In the genomic region with DNA sequence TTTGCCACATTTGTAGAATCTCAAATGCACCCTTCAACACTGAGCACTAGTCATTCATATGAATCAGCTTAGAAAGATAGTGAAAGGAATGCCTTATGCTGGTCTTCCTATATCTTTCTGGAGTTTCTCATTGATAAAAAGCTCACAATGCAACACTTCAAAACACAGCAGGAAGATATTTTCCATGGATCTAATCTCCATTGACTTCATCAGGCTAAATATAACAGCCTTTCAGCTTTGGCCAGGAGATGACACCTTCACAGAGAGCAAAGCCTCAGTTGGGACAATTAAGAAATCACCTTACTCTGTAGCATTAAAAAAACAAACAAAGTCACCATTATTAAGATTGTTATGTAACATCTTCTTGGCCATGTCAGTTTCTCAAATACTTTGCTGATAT, we compare ENCODE assay signal across 13 cellular contexts. TPM values are rescaled to one million over a fixed set of nuclear protein-coding genes. Genes with fewer than 3 reads are reported as not detected.
DNase-seq lines count a peak whose midpoint lies in the region; ATAC-seq, FAIRE-seq and TF ChIP-seq lines count a peak whose summit lies in the region.
"Had no signal": no experiment of that assay in that cellular context is flagged by ENCODE, and none has a peak within 500 bp of the region (broad histone marks: within the 10 kb centered on the region; RNA-seq: fewer than 3 reads in every experiment).

No MANE protein-coding gene starts in this region.

- no peaks in the 10 kb centered on the region for H3K9me1 ChIP-seq in endothelial cell of umbilical vein (replicated peaks; ENCODE audit: control insufficient read depth, extremely low read depth, insufficient read depth, low read length)

- H3K36me3 ChIP-seq in endothelial cell of umbilical vein (ENCODE audit: control insufficient read depth in 2 of 2, extremely low read depth in 1 of 2, insufficient read depth in 2 of 2, low read length in 2 of 2), result peaks cover 2 to 32% of the 10 kb centered on the region in 2 experiments
- no peaks in the 10 kb centered on the region for H3K36me3 ChIP-seq in effector memory CD4-positive, alpha-beta T cell (ENCODE audit: control insufficient read depth, insufficient read depth, low read length)

- H3K27me3 ChIP-seq in endothelial cell of umbilical vein (ENCODE audit: control insufficient read depth in 2 of 2, insufficient read depth in 2 of 2, low read length in 2 of 2), result no peaks in the 10 kb centered on the region
- peaks cover 8% of the 10 kb centered on the region for H3K27me3 ChIP-seq in effector memory CD4-positive, alpha-beta T cell (replicated peaks; ENCODE audit: control insufficient read depth, insufficient read depth, low read length, poor library complexity, severe bottlenecking)
- H3K27me3 ChIP-seq: esophagus squamous epithelium, tibial nerve had no signal

- peak overlapping the region in 1 of 3 experiments; percentile 21 for H3K4me3 ChIP-seq in endothelial cell of umbilical vein (replicated peaks in 1 of 3; ENCODE audit: insufficient read depth in 1 of 3, low read depth in 1 of 3, low read length in 3 of 3)
- no peak overlapping the region for H3K4me3 ChIP-seq in effector memory CD4-positive, alpha-beta T cell (ENCODE audit: insufficient read depth, low read depth, low read length, poor library complexity, severe bottlenecking)
- H3K4me3 ChIP-seq: esophagus squamous epithelium, tibial nerve had no signal

- peak in 1 of 2 donors; percentile 18 for TF ChIP-seq CTCF in endothelial cell of umbilical vein (IDR thresholded peaks at IDR 0.05; ENCODE audit: extremely low read depth in 1 of 2, insufficient read depth in 1 of 2, low read depth in 1 of 2, low read length in 2 of 2)
- peak; percentile 14 to 37 (median 36) for TF ChIP-seq CTCF in nephron (IDR thresholded peaks at IDR 0.05; ENCODE audit: unreplicated experiment in 3 of 3)

- no peaks in the 10 kb centered on the region for H3K9me3 ChIP-seq in endothelial cell of umbilical vein (replicated peaks; ENCODE audit: control insufficient read depth, insufficient read depth, low read length)
- no peaks in the 10 kb centered on the region for H3K9me3 ChIP-seq in effector memory CD4-positive, alpha-beta T cell (ENCODE audit: control insufficient read depth, low read length)
- H3K9me3 ChIP-seq: esophagus squamous epithelium, tibial nerve had no signal

- BruUV-seq in endothelial cell of umbilical vein (replicated peaks; lab: Mats Ljungman, UMichigan), result no TSS peak

- dilution Hi-C loops in endothelial cell of umbilical vein (cut with MboI; ENCODE audit: extremely low pct_ligation_motif_present, low sequenced_read_pairs), result no loop called here

- H3K9ac ChIP-seq in endothelial cell of umbilical vein (replicated peaks; ENCODE audit: extremely low read depth, insufficient read depth, low read length), result no peak overlapping the region

- peaks cover 47% of the 10 kb centered on the region for H3K4me1 Mint-ChIP-seq in nephron
- peaks cover 9% of the 10 kb centered on the region for H3K4me1 Mint-ChIP-seq in activated CD4-positive, alpha-beta T cell treated with anti-CD3 and anti-CD28 coated beads, Interleukin-2, amount 10 ng/mL, durations not matched to agents 24 days and 14 days

- peak; percentile 28 for FAIRE-seq in endothelial cell of umbilical vein (lab: Jason Lieb, UNC)

- ATAC-seq in HG02884 (IDR thresholded peaks at IDR 0.05; ENCODE audit: unreplicated experiment), result no peak

- peak overlapping the region; percentile 100 for H3K4me2 ChIP-seq in endothelial cell of umbilical vein (ENCODE audit: insufficient read depth, low read length)

- H3K36me3 Mint-ChIP-seq in nephron (ENCODE audit: low read depth), result peaks cover 77% of the 10 kb centered on the region
- H3K36me3 Mint-ChIP-seq in activated CD4-positive, alpha-beta T cell treated with anti-CD3 and anti-CD28 coated beads, Interleukin-2, amount 10 ng/mL, durations not matched to agents 24 days and 14 days (ENCODE audit: low read depth), result no peaks in the 10 kb centered on the region
- H3K36me3 Mint-ChIP-seq: activated naive CD4-positive, alpha-beta T cell treated with anti-CD3 and anti-CD28 coated beads, Interleukin-2, amount 10 ng/mL, durations not matched to agents 7 days and 5 days had no signal

- CTCF ChIA-PET in endothelial cell of umbilical vein (lab: Charles Lee), result interaction anchor here (0.6 to 2.9 kb wide), 12 partner anchors 13 to 1311 kb away, joined by 3 to 19 read pairs (median 4); no protein-coding TSS in a partner anchor

- peak overlapping the region; percentile 27 to 49 (median 44) for H3K4me3 Mint-ChIP-seq in nephron
- no peak overlapping the region for H3K4me3 Mint-ChIP-seq in activated CD4-positive, alpha-beta T cell treated with anti-CD3 and anti-CD28 coated beads, Interleukin-2, amount 10 ng/mL, durations not matched to agents 24 days and 14 days
- H3K4me3 Mint-ChIP-seq: activated naive CD4-positive, alpha-beta T cell treated with anti-CD3 and anti-CD28 coated beads, Interleukin-2, amount 10 ng/mL, durations not matched to agents 7 days and 5 days had no signal

- peaks cover 100% of the 10 kb centered on the region for H3K79me2 ChIP-seq in endothelial cell of umbilical vein (ENCODE audit: control insufficient read depth, insufficient read depth, low read length)

- POLR2A ChIA-PET in endothelial cell of umbilical vein (lab: Charles Lee), result no interaction called here

- TF ChIP-seq POLR2A in endothelial cell of umbilical vein (IDR thresholded peaks at IDR 0.05; ENCODE audit: low read depth, low read length), result no peak

- intact Hi-C loops in endothelial cell of umbilical vein (cut with micrococcal nuclease), result no loop called here
- intact Hi-C loops in activated CD4-positive, alpha-beta T cell treated with anti-CD3 and anti-CD28 coated beads, Interleukin-2, amount 10 ng/mL, durations not matched to agents 24 days and 14 days (cut with micrococcal nuclease), result no loop called here

- in situ Hi-C loops in Caki2 (cut with HindIII; ENCODE audit: low pct_unique_long_range_greater_than_20kb, low sequenced_read_pairs), result no loop called here

- no peak overlapping the region for H2AFZ ChIP-seq in endothelial cell of umbilical vein (ENCODE audit: low read depth, low read length)

- peaks cover 44% of the 10 kb centered on the region for H3K4me1 ChIP-seq in endothelial cell of umbilical vein (ENCODE audit: control insufficient read depth, extremely low read depth, insufficient read depth, low read length)
- H3K4me1 ChIP-seq in effector memory CD4-positive, alpha-beta T cell (ENCODE audit: control insufficient read depth, insufficient read depth, low read length, poor library complexity, severe bottlenecking), result peaks cover 4% of the 10 kb centered on the region

- H3K9me3 Mint-ChIP-seq in nephron, result no peaks in the 10 kb centered on the region
- H3K9me3 Mint-ChIP-seq in activated CD4-positive, alpha-beta T cell treated with anti-CD3 and anti-CD28 coated beads, Interleukin-2, amount 10 ng/mL, durations not matched to agents 24 days and 14 days, result no peaks in the 10 kb centered on the region
- H3K9me3 Mint-ChIP-seq: activated naive CD4-positive, alpha-beta T cell treated with anti-CD3 and anti-CD28 coated beads, Interleukin-2, amount 10 ng/mL, durations not matched to agents 7 days and 5 days had no signal

- H3K27ac Mint-ChIP-seq in nephron, result peak overlapping the region in 1 of 3 experiments; percentile 44
- H3K27ac Mint-ChIP-seq in activated CD4-positive, alpha-beta T cell treated with anti-CD3 and anti-CD28 coated beads, Interleukin-2, amount 10 ng/mL, durations not matched to agents 24 days and 14 days, result no peak overlapping the region
- H3K27ac Mint-ChIP-seq: activated naive CD4-positive, alpha-beta T cell treated with anti-CD3 and anti-CD28 coated beads, Interleukin-2, amount 10 ng/mL, durations not matched to agents 7 days and 5 days had no signal

- H3K27ac ChIP-seq in endothelial cell of umbilical vein (ENCODE audit: insufficient read depth, low read depth, low read length), result no peak overlapping the region
- H3K27ac ChIP-seq in effector memory CD4-positive, alpha-beta T cell (ENCODE audit: insufficient read depth, low read length, poor library complexity, severe bottlenecking), result no peak overlapping the region
- H3K27ac ChIP-seq: esophagus squamous epithelium had no signal

- no peaks in the 10 kb centered on the region for H3K27me3 Mint-ChIP-seq in nephron (ENCODE audit: low read depth)
- H3K27me3 Mint-ChIP-seq in activated CD4-positive, alpha-beta T cell treated with anti-CD3 and anti-CD28 coated beads, Interleukin-2, amount 10 ng/mL, durations not matched to agents 24 days and 14 days, result peaks cover 53% of the 10 kb centered on the region

- peaks cover 5% of the 10 kb centered on the region for H4K20me1 ChIP-seq in endothelial cell of umbilical vein (replicated peaks; ENCODE audit: control insufficient read depth, extremely low read depth, insufficient read depth, low read length)

- DNase-seq in Caki2 (ENCODE audit: low read depth) (peak; percentile 34), NCI-H146 treated with DMSO at 0.1 percent for 48 hours (lab: John Stamatoyannopoulos, UW; ENCODE audit: unreplicated experiment) (peak; percentile 44), endothelial cell of umbilical vein (ENCODE audit: low read depth, low spot score) (peak; percentile 55), NCI-H748 (lab: John Stamatoyannopoulos, UW; ENCODE audit: unreplicated experiment) (no peak)
- DNase-seq in activated CD4-positive, alpha-beta T cell treated with anti-CD3 and anti-CD28 coated beads, Interleukin-2, amount 10 ng/mL, durations not matched to agents 24 days and 14 days, result no peak
- no peak for DNase-seq in effector memory CD4-positive, alpha-beta T cell
- DNase-seq: activated naive CD4-positive, alpha-beta T cell treated with anti-CD3 and anti-CD28 coated beads, Interleukin-2, amount 10 ng/mL, durations not matched to agents 7 days and 5 days; esophagus squamous epithelium; midbrain; stimulated activated CD4-positive, alpha-beta T cell treated with anti-CD3 and anti-CD28 coated beads, Interleukin-2, amount 100 ng/mL, for 48 hours had no signal

TF ChIP-seq in endothelial cell of umbilical vein, 7 proteins besides CTCF, POLR2A, EP300 and RAD21 (continues in another document):
- TF ChIP-seq MYC (IDR thresholded peaks at IDR 0.05; ENCODE audit: low read depth, low read length), result no peak
- TF ChIP-seq JUN (IDR thresholded peaks at IDR 0.05; ENCODE audit: borderline replicate concordance, insufficient read depth, insufficient read length, low read depth), result no peak

RNA-seq across cellular contexts. Expression of gene NRP1, which starts 6.7 kb away (rescaled TPM):
- 18.1 and 18.4 TPM in 2 replicates for total RNA-seq in Caki2 (2014; rRNA removed; shearing (Covaris generic); ENCODE audit: low replicate concordance)
- total RNA-seq in endothelial cell of umbilical vein, result 245 and 306 TPM in 2 replicates
- 104 and 122 TPM in 2 replicates for polyA plus RNA-seq in endothelial cell of umbilical vein
- 102 and 113 TPM in 2 replicates for polyA plus RNA-seq in endothelial cell of umbilical vein (2011; cell fraction: cytosol; rRNA removed)
- polyA plus RNA-seq in endothelial cell of umbilical vein (2011; cell fraction: nucleus; rRNA removed), result 172 and 240 TPM in 2 replicates
- 254 and 260 TPM in 2 replicates for polyA plus RNA-seq in endothelial cell of umbilical vein (2012)
- polyA minus RNA-seq in endothelial cell of umbilical vein, result 288 and 312 TPM in 2 replicates
- 21.4 TPM for polyA minus RNA-seq in endothelial cell of umbilical vein (2011; cell fraction: cytosol; rRNA and poly(A)+ RNA removed)
- polyA minus RNA-seq in endothelial cell of umbilical vein (2011; cell fraction: nucleus; rRNA and poly(A)+ RNA removed), result 288 and 311 TPM in 2 replicates
- total RNA-seq in activated CD4-positive, alpha-beta T cell treated with anti-CD3 and anti-CD28 coated beads, Interleukin-2, amount 10 ng/mL, durations not matched to agents 24 days and 14 days, result 5.0 TPM in 2 replicates

Comparison
In these comparisons a context has a peak if more than half of its experiments do, and no peak if none do; other contexts are left out.
1. DNase-seq: peak in Caki2 (single experiment), NCI-H146 treated with DMSO at 0.1 percent for 48 hours (single experiment) and endothelial cell of umbilical vein (single experiment); none in activated CD4-positive, alpha-beta T cell treated with anti-CD3 and anti-CD28 coated beads, Interleukin-2, amount 10 ng/mL, durations not matched to agents 24 days and 14 days (single experiment), effector memory CD4-positive, alpha-beta T cell (0 of 3) and NCI-H748 (single experiment).
2. RNA of gene NRP1, which starts 6.7 kb away (total RNA-seq): 245 to 306 TPM in endothelial cell of umbilical vein; 18.1 to 18.4 TPM in Caki2 and 5.0 TPM in activated CD4-positive, alpha-beta T cell treated with anti-CD3 and anti-CD28 coated beads, Interleukin-2, amount 10 ng/mL, durations not matched to agents 24 days and 14 days; every median in the first group is over 10 times any median in the second.